1 cellular context compared by ENCODE assay signal in the genomic region with DNA sequence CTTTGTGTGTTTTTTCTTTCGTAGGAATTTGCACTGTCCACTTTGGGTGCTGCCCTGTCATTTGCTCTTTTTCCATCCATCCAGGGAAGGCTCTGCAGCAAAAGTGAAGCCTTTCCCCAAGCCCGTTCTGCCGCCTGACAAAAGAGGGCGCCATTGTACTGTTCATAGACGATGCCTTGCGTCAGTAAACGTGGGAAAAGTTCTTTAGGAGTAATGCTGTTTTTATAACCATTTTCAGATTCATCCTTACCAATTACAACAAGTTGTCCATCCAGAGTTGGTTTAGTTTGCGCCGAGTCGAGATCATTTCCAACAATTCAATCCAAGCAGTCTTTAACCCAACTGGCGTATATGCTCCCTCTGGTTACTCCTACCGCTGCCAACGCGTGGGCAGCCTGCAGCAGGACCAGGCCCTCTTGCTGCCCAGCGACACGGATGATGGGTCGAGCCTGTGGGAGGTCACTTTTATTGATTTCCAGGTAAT.
TF ChIP-seq lines count a peak whose summit lies in the region.

No MANE protein-coding gene starts in this region.

TF ChIP-seq in K562, 482 proteins besides CTCF, POLR2A, EP300 and RAD21 (continued from another document and continues in another):
- TF ChIP-seq, protein P1, sequence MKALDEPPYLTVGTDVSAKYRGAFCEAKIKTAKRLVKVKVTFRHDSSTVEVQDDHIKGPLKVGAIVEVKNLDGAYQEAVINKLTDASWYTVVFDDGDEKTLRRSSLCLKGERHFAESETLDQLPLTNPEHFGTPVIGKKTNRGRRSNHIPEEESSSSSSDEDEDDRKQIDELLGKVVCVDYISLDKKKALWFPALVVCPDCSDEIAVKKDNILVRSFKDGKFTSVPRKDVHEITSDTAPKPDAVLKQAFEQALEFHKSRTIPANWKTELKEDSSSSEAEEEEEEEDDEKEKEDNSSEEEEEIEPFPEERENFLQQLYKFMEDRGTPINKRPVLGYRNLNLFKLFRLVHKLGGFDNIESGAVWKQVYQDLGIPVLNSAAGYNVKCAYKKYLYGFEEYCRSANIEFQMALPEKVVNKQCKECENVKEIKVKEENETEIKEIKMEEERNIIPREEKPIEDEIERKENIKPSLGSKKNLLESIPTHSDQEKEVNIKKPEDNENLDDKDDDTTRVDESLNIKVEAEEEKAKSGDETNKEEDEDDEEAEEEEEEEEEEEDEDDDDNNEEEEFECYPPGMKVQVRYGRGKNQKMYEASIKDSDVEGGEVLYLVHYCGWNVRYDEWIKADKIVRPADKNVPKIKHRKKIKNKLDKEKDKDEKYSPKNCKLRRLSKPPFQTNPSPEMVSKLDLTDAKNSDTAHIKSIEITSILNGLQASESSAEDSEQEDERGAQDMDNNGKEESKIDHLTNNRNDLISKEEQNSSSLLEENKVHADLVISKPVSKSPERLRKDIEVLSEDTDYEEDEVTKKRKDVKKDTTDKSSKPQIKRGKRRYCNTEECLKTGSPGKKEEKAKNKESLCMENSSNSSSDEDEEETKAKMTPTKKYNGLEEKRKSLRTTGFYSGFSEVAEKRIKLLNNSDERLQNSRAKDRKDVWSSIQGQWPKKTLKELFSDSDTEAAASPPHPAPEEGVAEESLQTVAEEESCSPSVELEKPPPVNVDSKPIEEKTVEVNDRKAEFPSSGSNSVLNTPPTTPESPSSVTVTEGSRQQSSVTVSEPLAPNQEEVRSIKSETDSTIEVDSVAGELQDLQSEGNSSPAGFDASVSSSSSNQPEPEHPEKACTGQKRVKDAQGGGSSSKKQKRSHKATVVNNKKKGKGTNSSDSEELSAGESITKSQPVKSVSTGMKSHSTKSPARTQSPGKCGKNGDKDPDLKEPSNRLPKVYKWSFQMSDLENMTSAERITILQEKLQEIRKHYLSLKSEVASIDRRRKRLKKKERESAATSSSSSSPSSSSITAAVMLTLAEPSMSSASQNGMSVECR (CRISPR knock-in tag; IDR thresholded peaks at IDR 0.05): no peak
- no peak for TF ChIP-seq MTA2 (IDR thresholded peaks at IDR 0.05; ENCODE audit: low read depth)
- TF ChIP-seq ZNF239 (CRISPR knock-in tag; IDR thresholded peaks at IDR 0.05): no peak
- TF ChIP-seq, protein P2, sequence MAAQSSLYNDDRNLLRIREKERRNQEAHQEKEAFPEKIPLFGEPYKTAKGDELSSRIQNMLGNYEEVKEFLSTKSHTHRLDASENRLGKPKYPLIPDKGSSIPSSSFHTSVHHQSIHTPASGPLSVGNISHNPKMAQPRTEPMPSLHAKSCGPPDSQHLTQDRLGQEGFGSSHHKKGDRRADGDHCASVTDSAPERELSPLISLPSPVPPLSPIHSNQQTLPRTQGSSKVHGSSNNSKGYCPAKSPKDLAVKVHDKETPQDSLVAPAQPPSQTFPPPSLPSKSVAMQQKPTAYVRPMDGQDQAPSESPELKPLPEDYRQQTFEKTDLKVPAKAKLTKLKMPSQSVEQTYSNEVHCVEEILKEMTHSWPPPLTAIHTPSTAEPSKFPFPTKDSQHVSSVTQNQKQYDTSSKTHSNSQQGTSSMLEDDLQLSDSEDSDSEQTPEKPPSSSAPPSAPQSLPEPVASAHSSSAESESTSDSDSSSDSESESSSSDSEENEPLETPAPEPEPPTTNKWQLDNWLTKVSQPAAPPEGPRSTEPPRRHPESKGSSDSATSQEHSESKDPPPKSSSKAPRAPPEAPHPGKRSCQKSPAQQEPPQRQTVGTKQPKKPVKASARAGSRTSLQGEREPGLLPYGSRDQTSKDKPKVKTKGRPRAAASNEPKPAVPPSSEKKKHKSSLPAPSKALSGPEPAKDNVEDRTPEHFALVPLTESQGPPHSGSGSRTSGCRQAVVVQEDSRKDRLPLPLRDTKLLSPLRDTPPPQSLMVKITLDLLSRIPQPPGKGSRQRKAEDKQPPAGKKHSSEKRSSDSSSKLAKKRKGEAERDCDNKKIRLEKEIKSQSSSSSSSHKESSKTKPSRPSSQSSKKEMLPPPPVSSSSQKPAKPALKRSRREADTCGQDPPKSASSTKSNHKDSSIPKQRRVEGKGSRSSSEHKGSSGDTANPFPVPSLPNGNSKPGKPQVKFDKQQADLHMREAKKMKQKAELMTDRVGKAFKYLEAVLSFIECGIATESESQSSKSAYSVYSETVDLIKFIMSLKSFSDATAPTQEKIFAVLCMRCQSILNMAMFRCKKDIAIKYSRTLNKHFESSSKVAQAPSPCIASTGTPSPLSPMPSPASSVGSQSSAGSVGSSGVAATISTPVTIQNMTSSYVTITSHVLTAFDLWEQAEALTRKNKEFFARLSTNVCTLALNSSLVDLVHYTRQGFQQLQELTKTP (IDR thresholded peaks at IDR 0.05; ENCODE audit: low read depth in 1 of 2, partially characterized antibody in 2 of 2): no peak
- TF ChIP-seq TCF3 (CRISPR knock-in tag; IDR thresholded peaks at IDR 0.05): no peak; the same call in 1 of the 2 replicates
- peak; percentile 42; the same call in 1 of the 2 replicates for TF ChIP-seq JUND (IDR thresholded peaks at IDR 0.05; ENCODE audit: borderline replicate concordance, low read depth, low read length)
- TF ChIP-seq JUND (tag; IDR thresholded peaks at IDR 0.05; ENCODE audit: borderline replicate concordance, low read depth, low read length): peak; percentile 30; the same call in 1 of the 3 replicates
- no peak for TF ChIP-seq ZNF583 (CRISPR knock-in tag; IDR thresholded peaks at IDR 0.05)
- no peak for TF ChIP-seq ZKSCAN8 (CRISPR knock-in tag; IDR thresholded peaks at IDR 0.05)
- TF ChIP-seq RB1 (IDR thresholded peaks at IDR 0.05; ENCODE audit: low read depth): peak; percentile 66; the same call in 1 of the 2 replicates
- no peak for TF ChIP-seq ZNF282 (CRISPR knock-in tag; IDR thresholded peaks at IDR 0.05)
- TF ChIP-seq L3MBTL2 (IDR thresholded peaks at IDR 0.05): peak; percentile 33; the same call in 1 of the 2 replicates
- no peak for TF ChIP-seq HMG20B (CRISPR knock-in tag; IDR thresholded peaks at IDR 0.05)
- TF ChIP-seq, protein P3, sequence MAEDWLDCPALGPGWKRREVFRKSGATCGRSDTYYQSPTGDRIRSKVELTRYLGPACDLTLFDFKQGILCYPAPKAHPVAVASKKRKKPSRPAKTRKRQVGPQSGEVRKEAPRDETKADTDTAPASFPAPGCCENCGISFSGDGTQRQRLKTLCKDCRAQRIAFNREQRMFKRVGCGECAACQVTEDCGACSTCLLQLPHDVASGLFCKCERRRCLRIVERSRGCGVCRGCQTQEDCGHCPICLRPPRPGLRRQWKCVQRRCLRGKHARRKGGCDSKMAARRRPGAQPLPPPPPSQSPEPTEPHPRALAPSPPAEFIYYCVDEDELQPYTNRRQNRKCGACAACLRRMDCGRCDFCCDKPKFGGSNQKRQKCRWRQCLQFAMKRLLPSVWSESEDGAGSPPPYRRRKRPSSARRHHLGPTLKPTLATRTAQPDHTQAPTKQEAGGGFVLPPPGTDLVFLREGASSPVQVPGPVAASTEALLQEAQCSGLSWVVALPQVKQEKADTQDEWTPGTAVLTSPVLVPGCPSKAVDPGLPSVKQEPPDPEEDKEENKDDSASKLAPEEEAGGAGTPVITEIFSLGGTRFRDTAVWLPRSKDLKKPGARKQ (CRISPR knock-in tag; IDR thresholded peaks at IDR 0.05): no peak
- TF ChIP-seq, protein P4, sequence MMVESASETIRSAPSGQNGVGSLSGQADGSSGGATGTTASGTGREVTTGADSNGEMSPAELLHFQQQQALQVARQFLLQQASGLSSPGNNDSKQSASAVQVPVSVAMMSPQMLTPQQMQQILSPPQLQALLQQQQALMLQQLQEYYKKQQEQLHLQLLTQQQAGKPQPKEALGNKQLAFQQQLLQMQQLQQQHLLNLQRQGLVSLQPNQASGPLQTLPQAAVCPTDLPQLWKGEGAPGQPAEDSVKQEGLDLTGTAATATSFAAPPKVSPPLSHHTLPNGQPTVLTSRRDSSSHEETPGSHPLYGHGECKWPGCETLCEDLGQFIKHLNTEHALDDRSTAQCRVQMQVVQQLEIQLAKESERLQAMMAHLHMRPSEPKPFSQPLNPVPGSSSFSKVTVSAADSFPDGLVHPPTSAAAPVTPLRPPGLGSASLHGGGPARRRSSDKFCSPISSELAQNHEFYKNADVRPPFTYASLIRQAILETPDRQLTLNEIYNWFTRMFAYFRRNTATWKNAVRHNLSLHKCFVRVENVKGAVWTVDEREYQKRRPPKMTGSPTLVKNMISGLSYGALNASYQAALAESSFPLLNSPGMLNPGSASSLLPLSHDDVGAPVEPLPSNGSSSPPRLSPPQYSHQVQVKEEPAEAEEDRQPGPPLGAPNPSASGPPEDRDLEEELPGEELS (CRISPR knock-in tag; IDR thresholded peaks at IDR 0.05; ENCODE audit: borderline replicate concordance): no peak
- no peak for TF ChIP-seq ZNF551 (CRISPR knock-in tag; IDR thresholded peaks at IDR 0.05)
- TF ChIP-seq, protein P5, sequence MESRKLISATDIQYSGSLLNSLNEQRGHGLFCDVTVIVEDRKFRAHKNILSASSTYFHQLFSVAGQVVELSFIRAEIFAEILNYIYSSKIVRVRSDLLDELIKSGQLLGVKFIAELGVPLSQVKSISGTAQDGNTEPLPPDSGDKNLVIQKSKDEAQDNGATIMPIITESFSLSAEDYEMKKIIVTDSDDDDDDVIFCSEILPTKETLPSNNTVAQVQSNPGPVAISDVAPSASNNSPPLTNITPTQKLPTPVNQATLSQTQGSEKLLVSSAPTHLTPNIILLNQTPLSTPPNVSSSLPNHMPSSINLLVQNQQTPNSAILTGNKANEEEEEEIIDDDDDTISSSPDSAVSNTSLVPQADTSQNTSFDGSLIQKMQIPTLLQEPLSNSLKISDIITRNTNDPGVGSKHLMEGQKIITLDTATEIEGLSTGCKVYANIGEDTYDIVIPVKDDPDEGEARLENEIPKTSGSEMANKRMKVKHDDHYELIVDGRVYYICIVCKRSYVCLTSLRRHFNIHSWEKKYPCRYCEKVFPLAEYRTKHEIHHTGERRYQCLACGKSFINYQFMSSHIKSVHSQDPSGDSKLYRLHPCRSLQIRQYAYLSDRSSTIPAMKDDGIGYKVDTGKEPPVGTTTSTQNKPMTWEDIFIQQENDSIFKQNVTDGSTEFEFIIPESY (CRISPR knock-in tag; IDR thresholded peaks at IDR 0.05): peak; percentile 49; the same call in 1 of the 2 replicates
- TF ChIP-seq, protein P6, sequence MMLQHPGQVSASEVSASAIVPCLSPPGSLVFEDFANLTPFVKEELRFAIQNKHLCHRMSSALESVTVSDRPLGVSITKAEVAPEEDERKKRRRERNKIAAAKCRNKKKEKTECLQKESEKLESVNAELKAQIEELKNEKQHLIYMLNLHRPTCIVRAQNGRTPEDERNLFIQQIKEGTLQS (IDR thresholded peaks at IDR 0.05): peak; percentile 10; the same call in 1 of the 2 replicates
- TF ChIP-seq, protein P6 (CRISPR knock-in tag; conservative IDR thresholded peaks at IDR 0.05): no peak
- TF ChIP-seq, protein P7, sequence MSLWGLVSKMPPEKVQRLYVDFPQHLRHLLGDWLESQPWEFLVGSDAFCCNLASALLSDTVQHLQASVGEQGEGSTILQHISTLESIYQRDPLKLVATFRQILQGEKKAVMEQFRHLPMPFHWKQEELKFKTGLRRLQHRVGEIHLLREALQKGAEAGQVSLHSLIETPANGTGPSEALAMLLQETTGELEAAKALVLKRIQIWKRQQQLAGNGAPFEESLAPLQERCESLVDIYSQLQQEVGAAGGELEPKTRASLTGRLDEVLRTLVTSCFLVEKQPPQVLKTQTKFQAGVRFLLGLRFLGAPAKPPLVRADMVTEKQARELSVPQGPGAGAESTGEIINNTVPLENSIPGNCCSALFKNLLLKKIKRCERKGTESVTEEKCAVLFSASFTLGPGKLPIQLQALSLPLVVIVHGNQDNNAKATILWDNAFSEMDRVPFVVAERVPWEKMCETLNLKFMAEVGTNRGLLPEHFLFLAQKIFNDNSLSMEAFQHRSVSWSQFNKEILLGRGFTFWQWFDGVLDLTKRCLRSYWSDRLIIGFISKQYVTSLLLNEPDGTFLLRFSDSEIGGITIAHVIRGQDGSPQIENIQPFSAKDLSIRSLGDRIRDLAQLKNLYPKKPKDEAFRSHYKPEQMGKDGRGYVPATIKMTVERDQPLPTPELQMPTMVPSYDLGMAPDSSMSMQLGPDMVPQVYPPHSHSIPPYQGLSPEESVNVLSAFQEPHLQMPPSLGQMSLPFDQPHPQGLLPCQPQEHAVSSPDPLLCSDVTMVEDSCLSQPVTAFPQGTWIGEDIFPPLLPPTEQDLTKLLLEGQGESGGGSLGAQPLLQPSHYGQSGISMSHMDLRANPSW (CRISPR knock-in tag; IDR thresholded peaks at IDR 0.05): no peak
- 0 out of 2 replicates have a peak, but pooled peaks have one; percentile 34 for TF ChIP-seq LCOR (CRISPR knock-in tag; IDR thresholded peaks at IDR 0.05)
- TF ChIP-seq TRIM28 (IDR thresholded peaks at IDR 0.05): no peak
- no peak for TF ChIP-seq ESRRB (CRISPR knock-in tag; IDR thresholded peaks at IDR 0.05; ENCODE audit: borderline replicate concordance)
- no peak for TF ChIP-seq ZNF79 (CRISPR knock-in tag; IDR thresholded peaks at IDR 0.05; ENCODE audit: low read depth)
- no peak for TF ChIP-seq SUPT5H (IDR thresholded peaks at IDR 0.05)
- TF ChIP-seq, protein P8, sequence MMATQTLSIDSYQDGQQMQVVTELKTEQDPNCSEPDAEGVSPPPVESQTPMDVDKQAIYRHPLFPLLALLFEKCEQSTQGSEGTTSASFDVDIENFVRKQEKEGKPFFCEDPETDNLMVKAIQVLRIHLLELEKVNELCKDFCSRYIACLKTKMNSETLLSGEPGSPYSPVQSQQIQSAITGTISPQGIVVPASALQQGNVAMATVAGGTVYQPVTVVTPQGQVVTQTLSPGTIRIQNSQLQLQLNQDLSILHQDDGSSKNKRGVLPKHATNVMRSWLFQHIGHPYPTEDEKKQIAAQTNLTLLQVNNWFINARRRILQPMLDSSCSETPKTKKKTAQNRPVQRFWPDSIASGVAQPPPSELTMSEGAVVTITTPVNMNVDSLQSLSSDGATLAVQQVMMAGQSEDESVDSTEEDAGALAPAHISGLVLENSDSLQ (IDR thresholded peaks at IDR 0.05): no peak
- no peak for TF ChIP-seq MED1 (CRISPR knock-in tag; IDR thresholded peaks at IDR 0.05; ENCODE audit: borderline replicate concordance)
- TF ChIP-seq SMARCB1 (IDR thresholded peaks at IDR 0.05; ENCODE audit: insufficient read length, low read depth): no peak
- no peak for TF ChIP-seq ZNF3 (CRISPR knock-in tag; IDR thresholded peaks at IDR 0.05)
- TF ChIP-seq MTA1 (IDR thresholded peaks at IDR 0.05; ENCODE audit: borderline replicate concordance): no peak
- TF ChIP-seq, protein P9, sequence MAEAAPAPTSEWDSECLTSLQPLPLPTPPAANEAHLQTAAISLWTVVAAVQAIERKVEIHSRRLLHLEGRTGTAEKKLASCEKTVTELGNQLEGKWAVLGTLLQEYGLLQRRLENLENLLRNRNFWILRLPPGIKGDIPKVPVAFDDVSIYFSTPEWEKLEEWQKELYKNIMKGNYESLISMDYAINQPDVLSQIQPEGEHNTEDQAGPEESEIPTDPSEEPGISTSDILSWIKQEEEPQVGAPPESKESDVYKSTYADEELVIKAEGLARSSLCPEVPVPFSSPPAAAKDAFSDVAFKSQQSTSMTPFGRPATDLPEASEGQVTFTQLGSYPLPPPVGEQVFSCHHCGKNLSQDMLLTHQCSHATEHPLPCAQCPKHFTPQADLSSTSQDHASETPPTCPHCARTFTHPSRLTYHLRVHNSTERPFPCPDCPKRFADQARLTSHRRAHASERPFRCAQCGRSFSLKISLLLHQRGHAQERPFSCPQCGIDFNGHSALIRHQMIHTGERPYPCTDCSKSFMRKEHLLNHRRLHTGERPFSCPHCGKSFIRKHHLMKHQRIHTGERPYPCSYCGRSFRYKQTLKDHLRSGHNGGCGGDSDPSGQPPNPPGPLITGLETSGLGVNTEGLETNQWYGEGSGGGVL (CRISPR knock-in tag; IDR thresholded peaks at IDR 0.05): no peak
- no peak for TF ChIP-seq KDM2B (CRISPR knock-in tag; IDR thresholded peaks at IDR 0.05)
- TF ChIP-seq ZEB2 (IDR thresholded peaks at IDR 0.05): no peak
- TF ChIP-seq COPS2 (conservative IDR thresholded peaks at IDR 0.05): no peak
- no peak for TF ChIP-seq SLC30A9 (CRISPR knock-in tag; IDR thresholded peaks at IDR 0.05)
